ENCODE assay signal across 12 cellular contexts in the genomic region with DNA sequence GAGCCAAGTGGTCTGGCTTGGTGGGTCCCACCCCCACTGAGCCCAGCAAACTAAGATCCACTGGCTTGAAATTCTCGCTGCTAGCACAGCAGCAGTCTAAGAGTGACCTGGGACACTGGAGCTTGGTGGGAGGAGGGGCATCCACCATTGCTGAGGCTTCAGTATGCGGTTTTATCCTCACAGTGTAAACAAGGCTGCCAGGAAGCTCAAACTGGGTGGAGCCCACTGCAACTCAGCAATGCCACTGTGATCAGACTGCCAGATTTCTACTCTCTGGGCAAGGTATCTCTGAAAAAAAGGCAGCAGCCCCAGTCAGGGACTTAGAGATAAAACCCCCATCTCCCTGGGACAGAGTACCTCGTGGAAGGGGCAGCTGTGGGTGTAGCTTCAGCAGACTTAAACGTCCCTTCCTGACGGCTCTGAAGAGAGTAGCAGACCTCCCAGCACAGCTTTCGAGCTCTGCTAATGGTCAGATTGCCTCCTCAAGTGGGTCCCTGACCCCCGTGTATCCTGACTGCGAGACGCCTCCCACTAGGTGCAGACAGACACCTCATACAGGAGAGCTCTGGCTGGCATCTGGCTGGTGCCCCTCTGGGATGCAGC. TPM values are rescaled to one million over a fixed set of nuclear protein-coding genes. Genes with fewer than 3 reads are reported as not detected.
DNase-seq lines count a peak whose midpoint lies in the region; ATAC-seq and TF ChIP-seq lines count a peak whose summit lies in the region.
"Had no signal": no experiment of that assay in that cellular context is flagged by ENCODE, and none has a peak within 500 bp of the region (broad histone marks: within the 10 kb centered on the region; RNA-seq: fewer than 3 reads in every experiment).

No MANE protein-coding gene starts in this region.

- peaks cover 0 to 17% (median 12%) of the 10 kb centered on the region in 8 donors for H3K9me3 Mint-ChIP-seq in CD4-positive, alpha-beta memory T cell
- no peaks in the 10 kb centered on the region for H3K9me3 Mint-ChIP-seq in type B pancreatic cell

- ATAC-seq in HG03378 (IDR thresholded peaks at IDR 0.05; ENCODE audit: unreplicated experiment): no peak

- CTCF ChIA-PET in CD4-positive, alpha-beta memory T cell (lab: Charles Lee; ENCODE audit: partially characterized antibody): interaction anchor here (2.1 kb wide), 1 partner anchor 28 kb away, joined by 12 read pairs; no protein-coding TSS in a partner anchor

- H3K4me3 ChIP-seq in CD4-positive, alpha-beta memory T cell (ENCODE audit: low read length in 2 of 2): no peak overlapping the region
- H3K4me3 ChIP-seq in fibroblast of villous mesenchyme (ENCODE audit: low read depth, low read length) (no peak overlapping the region), sigmoid colon (no peak overlapping the region)
- H3K4me3 ChIP-seq: vagina had no signal

- intact Hi-C loops in CD4-positive, alpha-beta memory T cell (cut with micrococcal nuclease): no loop called here
- intact Hi-C loops in sigmoid colon (cut with DNase I): no loop called here

- H3K9me3 ChIP-seq in CD4-positive, alpha-beta memory T cell (ENCODE audit: control insufficient read depth in 1 of 2, low read length in 2 of 2): no peaks in the 10 kb centered on the region
- H3K9me3 ChIP-seq in sigmoid colon: no peaks in the 10 kb centered on the region
- H3K9me3 ChIP-seq: vagina had no signal

- DNase-seq in CD4-positive, alpha-beta memory T cell: peak in 4 of 5 donors; percentile 15 to 30 (median 22)
- DNase-seq in HT1080 (ENCODE audit: low read depth) (peak; percentile 35), SW480 (ENCODE audit: low spot score) (peak; percentile 76), fibroblast of villous mesenchyme (ENCODE audit: low read depth) (peak; percentile 8), type B pancreatic cell (ENCODE audit: extremely low spot score, unreplicated experiment) (no peak), sigmoid colon (no peak), NCI-H2081 treated with DMSO at 0.1 percent for 48 hours (lab: John Stamatoyannopoulos, UW) (no peak)
- DNase-seq: activated CD8-positive, alpha-beta memory T cell treated with anti-CD3 and anti-CD28 coated beads, Interleukin-2, amount 50 U/mL, for 48 hours; NCI-H2171 treated with DMSO at 0.1 percent for 48 hours had no signal

- peak overlapping the region in 7 of 8 donors; percentile 30 to 55 (median 41) for H3K4me3 Mint-ChIP-seq in CD4-positive, alpha-beta memory T cell
- no peak overlapping the region for H3K4me3 Mint-ChIP-seq in type B pancreatic cell
- H3K4me3 Mint-ChIP-seq: brain had no signal

- 32 to 46% methylated on average over 9 of the region's 9 CpGs for WGBS in sigmoid colon, 2 donors

- no peak overlapping the region for H3K27ac ChIP-seq in CD4-positive, alpha-beta memory T cell (ENCODE audit: low read depth, low read length)
- no peak overlapping the region for H3K27ac ChIP-seq in sigmoid colon
- H3K27ac ChIP-seq: vagina had no signal

- peaks cover 7% of the 10 kb centered on the region for H3K4me1 ChIP-seq in CD4-positive, alpha-beta memory T cell (ENCODE audit: insufficient read depth, low read length)
- H3K4me1 ChIP-seq in sigmoid colon: no peaks in the 10 kb centered on the region
- H3K4me1 ChIP-seq: vagina had no signal

- peak overlapping the region in 6 of 7 donors; percentile 7 to 83 (median 60) for H3K27ac Mint-ChIP-seq in CD4-positive, alpha-beta memory T cell
- H3K27ac Mint-ChIP-seq in type B pancreatic cell: no peak overlapping the region
- H3K27ac Mint-ChIP-seq: brain had no signal

- TF ChIP-seq EP300 in sigmoid colon (IDR thresholded peaks at IDR 0.05): no peak

- no peak for TF ChIP-seq CTCF in fibroblast of villous mesenchyme (IDR thresholded peaks at IDR 0.05; ENCODE audit: insufficient read depth, low read depth, low read length)
- no peak for TF ChIP-seq CTCF in type B pancreatic cell (conservative IDR thresholded peaks at IDR 0.05)
- TF ChIP-seq CTCF in sigmoid colon (IDR thresholded peaks at IDR 0.05): no peak

- peaks cover 0 to 7% (median 1%) of the 10 kb centered on the region in 4 donors for H3K4me1 Mint-ChIP-seq in CD4-positive, alpha-beta memory T cell
- H3K4me1 Mint-ChIP-seq in type B pancreatic cell (ENCODE audit: unreplicated experiment): no peaks in the 10 kb centered on the region
- H3K4me1 Mint-ChIP-seq: brain had no signal

- POLR2A ChIA-PET in CD4-positive, alpha-beta memory T cell (lab: Charles Lee; ENCODE audit: partially characterized antibody): no interaction called here

- TF ChIP-seq POLR2A in sigmoid colon (IDR thresholded peaks at IDR 0.05): no peak

- H3K36me3 Mint-ChIP-seq in CD4-positive, alpha-beta memory T cell: no peaks in the 10 kb centered on the region
- H3K36me3 Mint-ChIP-seq in type B pancreatic cell: no peaks in the 10 kb centered on the region
- H3K36me3 Mint-ChIP-seq: brain had no signal

- no peaks in the 10 kb centered on the region for H3K36me3 ChIP-seq in CD4-positive, alpha-beta memory T cell (ENCODE audit: insufficient read depth, low read length)
- no peaks in the 10 kb centered on the region for H3K36me3 ChIP-seq in sigmoid colon
- H3K36me3 ChIP-seq: vagina had no signal

- H3K27me3 Mint-ChIP-seq in CD4-positive, alpha-beta memory T cell: no peaks in the 10 kb centered on the region
- H3K27me3 Mint-ChIP-seq in type B pancreatic cell: peaks cover 18% of the 10 kb centered on the region

- no peaks in the 10 kb centered on the region for H3K27me3 ChIP-seq in CD4-positive, alpha-beta memory T cell (ENCODE audit: insufficient read depth, low read length)
- H3K27me3 ChIP-seq in sigmoid colon: no peaks in the 10 kb centered on the region
- H3K27me3 ChIP-seq: vagina had no signal

RNA-seq across cellular contexts. Expression of a gene that starts 18.2 kb away (rescaled TPM):
- not detected for total RNA-seq in CD4-positive, alpha-beta memory T cell
- not detected for polyA plus RNA-seq in CD4-positive, alpha-beta memory T cell
- 0.39 and 0.87 TPM in 2 replicates for total RNA-seq in HT1080 (2014; rRNA removed; shearing (Covaris generic))
- polyA plus RNA-seq in HT1080 (2015; cell fraction: cytosol; rRNA removed): 0.53 and 0.81 TPM in 2 replicates
- polyA plus RNA-seq in HT1080 (2015; cell fraction: nucleus; rRNA removed): 2.4 and 2.6 TPM in 2 replicates
- total RNA-seq in fibroblast of villous mesenchyme (0.97 and 2.2 TPM in 2 replicates), type B pancreatic cell (ENCODE audit: low replicate concordance) (2.0 and 5.3 TPM in 2 replicates), sigmoid colon (1 to 10 TPM; 4.3 to 9.1 (median 5.1) TPM)
- polyA plus RNA-seq in sigmoid colon: under 1 TPM in 2 of 3 donors, not detected in 1; under 0.01 to 0.50 TPM

Comparison
In these comparisons a context has a peak if more than half of its experiments do, and no peak if none do; other contexts are left out.
1. DNase-seq: peak in CD4-positive, alpha-beta memory T cell (4 of 5), HT1080 (single experiment), SW480 (single experiment) and fibroblast of villous mesenchyme (single experiment); none in type B pancreatic cell (single experiment), sigmoid colon (single experiment) and NCI-H2081 treated with DMSO at 0.1 percent for 48 hours (single experiment).